In the genomic region with DNA sequence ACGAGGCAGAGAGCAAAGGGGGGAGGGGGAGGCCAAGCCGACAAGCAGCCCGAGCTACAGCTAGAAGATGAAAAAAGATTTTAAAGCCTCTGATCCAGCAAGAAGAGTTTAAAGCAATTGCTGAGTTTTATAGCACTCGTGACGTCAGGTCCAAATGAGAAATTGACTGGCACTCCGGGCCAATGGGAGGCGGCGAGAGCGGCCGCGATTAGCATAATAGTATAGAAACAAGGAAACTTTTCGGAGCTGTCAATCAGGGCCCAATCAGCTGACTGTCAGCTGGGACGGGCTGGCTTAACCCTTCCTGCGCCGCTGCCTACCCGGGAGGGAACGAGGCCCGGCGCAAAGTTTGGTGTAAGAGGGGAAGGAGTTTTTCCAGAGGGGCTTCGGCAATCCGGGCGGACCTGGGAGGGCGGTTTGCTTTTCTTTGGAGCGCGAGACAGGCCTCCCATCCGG, we compare ENCODE assay signal across 8 cellular contexts. TPM values are rescaled to one million over a fixed set of nuclear protein-coding genes. Genes with fewer than 3 reads are reported as not detected.
DNase-seq lines count a peak whose midpoint lies in the region; ATAC-seq and TF ChIP-seq lines count a peak whose summit lies in the region.

Gene MAF, minus strand, starts transcription at position 102 of the 456 bp plus-strand sequence. CDS start 835 bp downstream, outside the sequence.

- peak within 1 kb of the TSS; percentile 96 for H3K4me3 Mint-ChIP-seq in neural crest cell

- no peak for TF ChIP-seq CTCF in KMS-11 (conservative IDR thresholded peaks at IDR 0.05; ENCODE audit: low read depth, low read length)
- no peak for TF ChIP-seq CTCF in SK-N-SH (IDR thresholded peaks at IDR 0.05)
- TF ChIP-seq CTCF in gastroesophageal sphincter (IDR thresholded peaks at IDR 0.05), result no peak
- TF ChIP-seq CTCF in neural crest cell (conservative IDR thresholded peaks at IDR 0.05), result no peak

- H3K9me3 ChIP-seq in SK-N-SH, result no peaks in the 10 kb centered on the region
- H3K9me3 ChIP-seq in gastroesophageal sphincter, result no peaks in the 10 kb centered on the region

- CTCF ChIA-PET in SK-N-SH (lab: Yijun Ruan, JAX), result interaction anchor here (1.2 to 2.4 kb wide), 13 partner anchors 10 to 1101 kb away, joined by 3 to 12 read pairs (median 4); no protein-coding TSS in a partner anchor

- H3K4me3 ChIP-seq in KMS-11 (IDR thresholded peaks at IDR 0.05; ENCODE audit: insufficient read depth, low read depth, low read length), result no peak within 1 kb of the TSS
- H3K4me3 ChIP-seq in SK-N-SH (ENCODE audit: low read depth in 2 of 2, low read length in 1 of 2), result peak within 1 kb of the TSS; percentile 47 to 65
- peak within 1 kb of the TSS; percentile 74 to 75 for H3K4me3 ChIP-seq in gastroesophageal sphincter

- peaks cover 30% of the 10 kb centered on the region for H3K27me3 Mint-ChIP-seq in neural crest cell (ENCODE audit: low read depth)

- H3K4me1 Mint-ChIP-seq in neural crest cell, result peaks cover 38% of the 10 kb centered on the region

- no peaks in the 10 kb centered on the region for H3K9me3 Mint-ChIP-seq in activated naive CD4-positive, alpha-beta T cell treated with anti-CD3 and anti-CD28 coated beads, Interleukin-2, amount 50 U/mL, for 72 hours
- H3K9me3 Mint-ChIP-seq in neural crest cell, result no peaks in the 10 kb centered on the region

- H3K79me2 ChIP-seq in KMS-11 (ENCODE audit: insufficient read depth, low read depth) (peaks cover 36% of the 10 kb centered on the region), SK-N-SH (ENCODE audit: insufficient read depth) (no peaks in the 10 kb centered on the region)

- TF ChIP-seq POLR2A in gastroesophageal sphincter (IDR thresholded peaks at IDR 0.05), result peak in 1 of 2 donors; percentile 66

- DNase-seq in EL (peak; percentile 47), SK-N-SH (peak; percentile 69), neural crest cell (ENCODE audit: low read depth, low spot score) (peak; percentile 75), NCI-H446 treated with DMSO at 0.1 percent for 48 hours (lab: John Stamatoyannopoulos, UW) (no peak)
- DNase-seq in activated naive CD4-positive, alpha-beta T cell treated with anti-CD3 and anti-CD28 coated beads, Interleukin-2, amount 50 U/mL, for 72 hours (ENCODE audit: low spot score in 2 of 2), result peak; percentile 69 to 75
- DNase-seq in stimulated activated naive CD4-positive, alpha-beta T cell treated with Interleukin-2 at 50 U/mL for 16 hours (lab: John Stamatoyannopoulos, UW), result peak; percentile 91

- peaks cover 15 to 16% of the 10 kb centered on the region in 2 donors for H3K36me3 Mint-ChIP-seq in activated naive CD4-positive, alpha-beta T cell treated with anti-CD3 and anti-CD28 coated beads, Interleukin-2, amount 50 U/mL, for 72 hours
- H3K36me3 Mint-ChIP-seq in neural crest cell (ENCODE audit: low read depth), result no peaks in the 10 kb centered on the region

- peak within 1 kb of the TSS; percentile 65 for H3K4me2 ChIP-seq in KMS-11
- H3K4me2 ChIP-seq in SK-N-SH, result peak within 1 kb of the TSS; percentile 96

- H3K36me3 ChIP-seq in KMS-11 (ENCODE audit: insufficient read depth), result 0 out of 2 replicates have a peak, but pooled peaks cover 7% of the 10 kb centered on the region
- no peaks in the 10 kb centered on the region for H3K36me3 ChIP-seq in SK-N-SH (replicated peaks in 1 of 2; ENCODE audit: control insufficient read depth in 1 of 2, insufficient read depth in 2 of 2, low read length in 1 of 2)
- no peaks in the 10 kb centered on the region for H3K36me3 ChIP-seq in gastroesophageal sphincter

- WGBS in SK-N-SH (ENCODE audit: low lambda C conversion rate), result under 1% methylated on average over 19 of the region's 26 CpGs
- WGBS in gastroesophageal sphincter (ENCODE audit: low coverage in 1 of 2), 2 donors, result 0% methylated on average over 3 to 18 of the region's 26 CpGs

- H3K27me3 ChIP-seq in KMS-11 (ENCODE audit: insufficient read depth, low read depth), result no peaks in the 10 kb centered on the region
- peaks cover 19% of the 10 kb centered on the region; the same call in 1 of the 2 replicates for H3K27me3 ChIP-seq in SK-N-SH (ENCODE audit: insufficient read depth)
- peaks cover 7% of the 10 kb centered on the region for H3K27me3 ChIP-seq in gastroesophageal sphincter

- H3F3A ChIP-seq in SK-N-SH (replicated peaks; ENCODE audit: insufficient read depth), result peaks cover 3% of the 10 kb centered on the region

- no peak for TF ChIP-seq RAD21 in SK-N-SH (IDR thresholded peaks at IDR 0.05; ENCODE audit: low read length)

- peaks cover 27% of the 10 kb centered on the region for H3K4me1 ChIP-seq in KMS-11 (ENCODE audit: low read depth, poor library complexity, severe bottlenecking)
- H3K4me1 ChIP-seq in SK-N-SH (ENCODE audit: control insufficient read depth in 1 of 2, insufficient read depth in 2 of 2, low read depth in 1 of 2, low read length in 1 of 2), result peaks cover 6 to 22% of the 10 kb centered on the region in 2 experiments; a peak in 3 of 4 replicates
- peaks cover 0 to 30% (median 4%) of the 10 kb centered on the region in 3 donors for H3K4me1 ChIP-seq in gastroesophageal sphincter

- ATAC-seq in activated naive CD4-positive, alpha-beta T cell treated with anti-CD3 and anti-CD28 coated beads, Interleukin-2, amount 50 U/mL, for 72 hours, result peak; percentile 83 to 84
- peak; percentile 83 for ATAC-seq in gastroesophageal sphincter

- no peak for TF ChIP-seq EP300 in SK-N-SH (IDR thresholded peaks at IDR 0.05; ENCODE audit: borderline replicate concordance in 1 of 2, low read depth in 1 of 2, low read length in 1 of 2)
- TF ChIP-seq EP300 in gastroesophageal sphincter (IDR thresholded peaks at IDR 0.05), result no peak

- peak within 1 kb of the TSS; percentile 84 for H3K9ac ChIP-seq in KMS-11
- no peak within 1 kb of the TSS; the same call in 1 of the 2 replicates for H3K9ac ChIP-seq in SK-N-SH

- H2AFZ ChIP-seq in KMS-11 (ENCODE audit: low read depth) (peak within 1 kb of the TSS; percentile 42), SK-N-SH (ENCODE audit: low read depth) (peak within 1 kb of the TSS; percentile 88)

- H4K20me1 ChIP-seq in KMS-11 (ENCODE audit: insufficient read depth) (no peaks in the 10 kb centered on the region), SK-N-SH (ENCODE audit: insufficient read depth) (no peaks in the 10 kb centered on the region)

- no peaks in the 10 kb centered on the region for H3K9me2 ChIP-seq in SK-N-SH

- H3K27ac ChIP-seq in KMS-11 (peak within 1 kb of the TSS; percentile 95), SK-N-SH (ENCODE audit: low read depth in 2 of 2, low read length in 1 of 2) (no peak within 1 kb of the TSS), gastroesophageal sphincter (peak within 1 kb of the TSS; percentile 81 to 91 (median 87))

- POLR2A ChIA-PET in SK-N-SH (lab: Yijun Ruan, JAX), result interaction anchor here (1.0 kb wide), 1 partner anchor 571 kb away, joined by 3 read pairs; no protein-coding TSS in a partner anchor

- H3K27ac Mint-ChIP-seq in activated naive CD4-positive, alpha-beta T cell treated with anti-CD3 and anti-CD28 coated beads, Interleukin-2, amount 50 U/mL, for 72 hours, result peak within 1 kb of the TSS; percentile 69 to 78
- H3K27ac Mint-ChIP-seq in neural crest cell (ENCODE audit: unreplicated experiment), result peak within 1 kb of the TSS; percentile 65

TF ChIP-seq in SK-N-SH, 30 proteins besides CTCF, POLR2A, EP300 and RAD21 (continues in another document):
- TF ChIP-seq FOXJ3 (CRISPR knock-in tag; IDR thresholded peaks at IDR 0.05) (no peak), REST (IDR thresholded peaks at IDR 0.05; ENCODE audit: low read depth, low read length) (no peak), RXRA (IDR thresholded peaks at IDR 0.05; ENCODE audit: borderline replicate concordance, low read depth) (no peak)
- TF ChIP-seq, protein P1, sequence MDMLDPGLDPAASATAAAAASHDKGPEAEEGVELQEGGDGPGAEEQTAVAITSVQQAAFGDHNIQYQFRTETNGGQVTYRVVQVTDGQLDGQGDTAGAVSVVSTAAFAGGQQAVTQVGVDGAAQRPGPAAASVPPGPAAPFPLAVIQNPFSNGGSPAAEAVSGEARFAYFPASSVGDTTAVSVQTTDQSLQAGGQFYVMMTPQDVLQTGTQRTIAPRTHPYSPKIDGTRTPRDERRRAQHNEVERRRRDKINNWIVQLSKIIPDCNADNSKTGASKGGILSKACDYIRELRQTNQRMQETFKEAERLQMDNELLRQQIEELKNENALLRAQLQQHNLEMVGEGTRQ (IDR thresholded peaks at IDR 0.05; ENCODE audit: borderline replicate concordance, low read depth, low read length), result no peak

RNA-seq across cellular contexts. Expression of gene MAF, which starts in this region (rescaled TPM):
- 0.23 and 0.37 TPM in 2 replicates for polyA plus RNA-seq in SK-N-SH (2012; rRNA removed)
- 0.27 and 0.34 TPM in 2 replicates for polyA plus RNA-seq in SK-N-SH (2012; cell fraction: cytosol; rRNA removed)
- polyA plus RNA-seq in SK-N-SH (2012; cell fraction: nucleus; rRNA removed), result 0.50 and 0.61 TPM in 2 replicates
- total RNA-seq in activated naive CD4-positive, alpha-beta T cell treated with anti-CD3 and anti-CD28 coated beads, Interleukin-2, amount 50 U/mL, for 72 hours, result 10 to 100 TPM; 21.8 to 26.1 TPM
- total RNA-seq in gastroesophageal sphincter, result 10 to 100 TPM; 24.8 to 52.0 (median 33.6) TPM
- total RNA-seq in neural crest cell, result 4.1 TPM in 2 replicates

Comparison
In these comparisons a context has a peak if more than half of its experiments do, and no peak if none do; other contexts are left out.
1. Peak in DNase-seq, H3K4me3 ChIP-seq and H3K4me2 ChIP-seq in SK-N-SH; RNA of the gene not detected or under 1 TPM.
2. H3K27ac ChIP-seq: peak in KMS-11 (single experiment) and gastroesophageal sphincter (4 of 4); none in SK-N-SH (0 of 2).